In the genomic region with DNA sequence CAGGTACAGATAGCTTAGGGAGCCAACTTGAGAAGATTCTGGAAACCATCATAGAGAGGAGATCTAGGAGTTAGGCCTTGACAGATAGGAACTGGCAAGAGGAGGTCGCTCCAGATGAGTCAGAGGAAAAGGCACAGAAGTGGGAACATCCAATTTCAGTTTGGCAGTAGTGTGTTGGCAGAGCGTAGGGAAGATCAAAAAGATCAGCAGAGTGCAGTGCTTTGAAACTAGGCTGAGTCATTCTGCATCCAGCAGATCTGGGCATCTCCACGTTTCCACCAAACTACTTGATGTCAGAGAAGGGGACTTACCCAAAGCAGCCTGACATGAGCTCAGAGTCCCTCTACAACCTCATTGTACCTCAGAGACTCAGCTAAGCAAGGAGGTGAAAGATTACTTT, we compare ENCODE assay signal across 13 cellular contexts. TPM values are rescaled to one million over a fixed set of nuclear protein-coding genes. Genes with fewer than 3 reads are reported as not detected.
DNase-seq lines count a peak whose midpoint lies in the region; ATAC-seq and TF ChIP-seq lines count a peak whose summit lies in the region.
"Had no signal": no experiment of that assay in that cellular context is flagged by ENCODE, and none has a peak within 500 bp of the region (broad histone marks: within the 10 kb centered on the region; RNA-seq: fewer than 3 reads in every experiment).

No MANE protein-coding gene starts in this region.

- no peak for TF ChIP-seq POLR2A in esophagus squamous epithelium (IDR thresholded peaks at IDR 0.05)

- no peak overlapping the region for H3K4me3 ChIP-seq in esophagus squamous epithelium
- H3K4me3 ChIP-seq: left lung, PC-9, smooth muscle cell had no signal

- TF ChIP-seq CTCF in esophagus squamous epithelium (IDR thresholded peaks at IDR 0.05): no peak

- no peaks in the 10 kb centered on the region for H3K36me3 ChIP-seq in esophagus squamous epithelium
- H3K36me3 ChIP-seq: left lung had no signal

- no peaks in the 10 kb centered on the region for H3K27me3 ChIP-seq in esophagus squamous epithelium
- H3K27me3 ChIP-seq: left lung had no signal

- no peak overlapping the region for H3K4me3 Mint-ChIP-seq in activated CD4-positive, alpha-beta T cell treated with anti-CD3 and anti-CD28 coated beads, Interleukin-2, amount 10 ng/mL, durations not matched to agents 7 days and 5 days
- H3K4me3 Mint-ChIP-seq in T-helper 2 cell treated with Interferon-gamma antibody and Interleukin-4, amounts not matched to agents 5 μg/mL and 100 μg/mL, for 36 hours: no peak overlapping the region
- H3K4me3 Mint-ChIP-seq: brain had no signal

- intact Hi-C loops in esophagus squamous epithelium (cut with DNase I): no loop called here

- ATAC-seq in GM19463 (IDR thresholded peaks at IDR 0.05; ENCODE audit: unreplicated experiment): peak; percentile 76
- ATAC-seq: left lung had no signal

- H3K27ac ChIP-seq in esophagus squamous epithelium: no peak overlapping the region
- H3K27ac ChIP-seq: left lung, PC-9 had no signal

- H3K27me3 Mint-ChIP-seq in activated CD4-positive, alpha-beta T cell treated with anti-CD3 and anti-CD28 coated beads, Interleukin-2, amount 10 ng/mL, durations not matched to agents 7 days and 5 days: peaks cover 2% of the 10 kb centered on the region
- H3K27me3 Mint-ChIP-seq in T-helper 2 cell treated with Interferon-gamma antibody and Interleukin-4, amounts not matched to agents 5 μg/mL and 100 μg/mL, for 36 hours (ENCODE audit: low read depth): no peaks in the 10 kb centered on the region

- H3K9me3 ChIP-seq in esophagus squamous epithelium: no peaks in the 10 kb centered on the region
- H3K9me3 ChIP-seq: left lung had no signal

- WGBS in esophagus squamous epithelium, 2 donors: 5 to 20% methylated on average over 3 of the region's 3 CpGs

- POLR2A ChIA-PET in activated CD4-positive, alpha-beta T cell treated with anti-CD3 and anti-CD28 coated beads, Interleukin-2, amount 10 ng/mL, durations not matched to agents 7 days and 5 days (lab: Charles Lee): no interaction called here

- H3K9me3 Mint-ChIP-seq in activated CD4-positive, alpha-beta T cell treated with anti-CD3 and anti-CD28 coated beads, Interleukin-2, amount 10 ng/mL, durations not matched to agents 7 days and 5 days: no peaks in the 10 kb centered on the region
- H3K9me3 Mint-ChIP-seq in T-helper 2 cell treated with Interferon-gamma antibody and Interleukin-4, amounts not matched to agents 5 μg/mL and 100 μg/mL, for 36 hours: no peaks in the 10 kb centered on the region

- H3K27ac Mint-ChIP-seq in activated CD4-positive, alpha-beta T cell treated with anti-CD3 and anti-CD28 coated beads, Interleukin-2, amount 10 ng/mL, durations not matched to agents 7 days and 5 days: no peak overlapping the region
- H3K27ac Mint-ChIP-seq in T-helper 2 cell treated with Interferon-gamma antibody and Interleukin-4, amounts not matched to agents 5 μg/mL and 100 μg/mL, for 36 hours: no peak overlapping the region
- H3K27ac Mint-ChIP-seq: brain had no signal

- no peaks in the 10 kb centered on the region for H3K36me3 Mint-ChIP-seq in activated CD4-positive, alpha-beta T cell treated with anti-CD3 and anti-CD28 coated beads, Interleukin-2, amount 10 ng/mL, durations not matched to agents 7 days and 5 days (ENCODE audit: low read depth)
- no peaks in the 10 kb centered on the region for H3K36me3 Mint-ChIP-seq in T-helper 2 cell treated with Interferon-gamma antibody and Interleukin-4, amounts not matched to agents 5 μg/mL and 100 μg/mL, for 36 hours (ENCODE audit: low read depth)
- H3K36me3 Mint-ChIP-seq: brain had no signal

- CTCF ChIA-PET in activated CD4-positive, alpha-beta T cell treated with anti-CD3 and anti-CD28 coated beads, Interleukin-2, amount 10 ng/mL, durations not matched to agents 7 days and 5 days (lab: Charles Lee): no interaction called here

- H3K4me1 Mint-ChIP-seq in activated CD4-positive, alpha-beta T cell treated with anti-CD3 and anti-CD28 coated beads, Interleukin-2, amount 10 ng/mL, durations not matched to agents 7 days and 5 days: peaks cover 10% of the 10 kb centered on the region
- H3K4me1 Mint-ChIP-seq in T-helper 2 cell treated with Interferon-gamma antibody and Interleukin-4, amounts not matched to agents 5 μg/mL and 100 μg/mL, for 36 hours (ENCODE audit: low read depth): peaks cover 8% of the 10 kb centered on the region
- H3K4me1 Mint-ChIP-seq: brain had no signal

- peak; percentile 8 for DNase-seq in activated CD4-positive, alpha-beta T cell treated with anti-CD3 and anti-CD28 coated beads, Interleukin-2, amount 10 ng/mL, durations not matched to agents 7 days and 5 days
- no peak for DNase-seq in activated CD4-positive, alpha-beta T cell treated with anti-CD3 and anti-CD28 coated beads, Interleukin-2, amount 50 U/mL, for 1 hour
- peak; percentile 53 for DNase-seq in T-helper 2 cell treated with Interferon-gamma antibody and Interleukin-4, amounts not matched to agents 5 μg/mL and 100 μg/mL, for 36 hours (ENCODE audit: low spot score)
- DNase-seq in putamen (ENCODE audit: low spot score) (peak; percentile 38), NCI-H82 (lab: John Stamatoyannopoulos, UW) (no peak), AG20443 (ENCODE audit: low spot score) (no peak), esophagus squamous epithelium (lab: John Stamatoyannopoulos, UW) (no peak)
- DNase-seq: left lung, PC-9 had no signal

- no peaks in the 10 kb centered on the region for H3K4me1 ChIP-seq in esophagus squamous epithelium
- H3K4me1 ChIP-seq: left lung had no signal

RNA-seq across cellular contexts. Expression of a gene that starts 58.5 kb away (rescaled TPM):
- total RNA-seq in activated CD4-positive, alpha-beta T cell treated with anti-CD3 and anti-CD28 coated beads, Interleukin-2, amount 10 ng/mL, durations not matched to agents 7 days and 5 days: not detected
- total RNA-seq in esophagus squamous epithelium: not detected
- total RNA-seq: left lung; PC-9; smooth muscle cell; T-helper 2 cell treated with Interferon-gamma antibody and Interleukin-4, amounts not matched to agents 100 ng/mL and 5 ng/mL, for 36 hours had no signal

Comparison
In these comparisons a context has a peak if more than half of its experiments do, and no peak if none do; other contexts are left out.
1. DNase-seq: peak in activated CD4-positive, alpha-beta T cell treated with anti-CD3 and anti-CD28 coated beads, Interleukin-2, amount 10 ng/mL, durations not matched to agents 7 days and 5 days (single experiment), T-helper 2 cell treated with Interferon-gamma antibody and Interleukin-4, amounts not matched to agents 5 μg/mL and 100 μg/mL, for 36 hours (single experiment) and putamen (single experiment); none in activated CD4-positive, alpha-beta T cell treated with anti-CD3 and anti-CD28 coated beads, Interleukin-2, amount 50 U/mL, for 1 hour (single experiment), NCI-H82 (single experiment), AG20443 (single experiment) and esophagus squamous epithelium (single experiment).